Comparison of ENCODE assay signal across 8 cellular contexts in genomic region chr5:125412051-125412560, GRCh38.
DNase-seq lines count a peak whose midpoint lies in the region; ATAC-seq and TF ChIP-seq lines count a peak whose summit lies in the region.

No MANE protein-coding gene starts in this region.

- H3K36me3 ChIP-seq in SU-DHL-6 (ENCODE audit: low read length) (no peaks in the 10 kb centered on the region), smooth muscle cell (ENCODE audit: low read depth) (no peaks in the 10 kb centered on the region), Karpas-422 (ENCODE audit: insufficient read depth, low read length) (no peaks in the 10 kb centered on the region)

- H3K27ac ChIP-seq in SU-DHL-6 (ENCODE audit: low read depth, low read length), result peak overlapping the region; percentile 44
- peak overlapping the region; percentile 6 for H3K27ac ChIP-seq in right cardiac atrium (ENCODE audit: low read length)
- H3K27ac ChIP-seq in smooth muscle cell (ENCODE audit: low read depth), result peak overlapping the region; percentile 88
- no peak overlapping the region for H3K27ac ChIP-seq in Karpas-422 (ENCODE audit: low read length)

- H3F3A ChIP-seq in SU-DHL-6 (ENCODE audit: insufficient read depth) (no peaks in the 10 kb centered on the region), smooth muscle cell (ENCODE audit: low read depth) (peaks cover 15% of the 10 kb centered on the region)

- no peaks in the 10 kb centered on the region for H3K9me3 ChIP-seq in SU-DHL-6 (ENCODE audit: insufficient read depth, low read length)
- no peaks in the 10 kb centered on the region for H3K9me3 ChIP-seq in right cardiac atrium (ENCODE audit: control insufficient read depth, low read length)
- H3K9me3 ChIP-seq in smooth muscle cell (replicated peaks; ENCODE audit: low read depth), result no peaks in the 10 kb centered on the region
- H3K9me3 ChIP-seq in Karpas-422 (ENCODE audit: low read length), result no peaks in the 10 kb centered on the region

- DNase-seq in NCI-H748 (lab: John Stamatoyannopoulos, UW; ENCODE audit: unreplicated experiment) (peak; percentile 14), NCI-H748 treated with DMSO at 0.1 percent for 48 hours (lab: John Stamatoyannopoulos, UW) (no peak), right cardiac atrium (no peak), smooth muscle cell (lab: John Stamatoyannopoulos, UW; ENCODE audit: unreplicated experiment) (no peak), Karpas-422 (no peak)
- DNase-seq in stimulated activated CD4-positive, alpha-beta T cell treated with anti-CD3 and anti-CD28 coated beads, Interleukin-15, amount 100 ng/mL, for 24 hours, result no peak

- H3K79me2 ChIP-seq in SU-DHL-6 (ENCODE audit: insufficient read depth, low read length) (no peaks in the 10 kb centered on the region), smooth muscle cell (ENCODE audit: low read depth) (no peaks in the 10 kb centered on the region), Karpas-422 (ENCODE audit: low read length) (no peaks in the 10 kb centered on the region)

- H2AFZ ChIP-seq in SU-DHL-6 (ENCODE audit: low read depth, low read length, severe bottlenecking), result peak overlapping the region; percentile 62
- peak overlapping the region; percentile 60 for H2AFZ ChIP-seq in smooth muscle cell (ENCODE audit: low read depth)
- no peak overlapping the region for H2AFZ ChIP-seq in Karpas-422 (ENCODE audit: low read length)

- no peaks in the 10 kb centered on the region for H3K9me2 ChIP-seq in SU-DHL-6 (replicated peaks; ENCODE audit: insufficient read depth, low read length)
- H3K9me2 ChIP-seq in Karpas-422 (replicated peaks; ENCODE audit: insufficient read depth, low read length), result no peaks in the 10 kb centered on the region

- H3K4me3 ChIP-seq in SU-DHL-6 (ENCODE audit: insufficient read depth, low read length, poor library complexity, severe bottlenecking) (peak overlapping the region; percentile 35), right cardiac atrium (ENCODE audit: low read length) (peak overlapping the region; percentile 41), smooth muscle cell (peak overlapping the region; percentile 18), Karpas-422 (ENCODE audit: low read length) (no peak overlapping the region)

- H3K4me1 ChIP-seq in right cardiac atrium (ENCODE audit: control insufficient read depth, insufficient read depth, low read length), result no peaks in the 10 kb centered on the region
- H3K4me1 ChIP-seq in smooth muscle cell (ENCODE audit: low read depth), result peaks cover 66% of the 10 kb centered on the region
- no peaks in the 10 kb centered on the region for H3K4me1 ChIP-seq in Karpas-422 (ENCODE audit: low read length)

- ATAC-seq in HG03095 (IDR thresholded peaks at IDR 0.05; ENCODE audit: unreplicated experiment) (peak; percentile 60), right cardiac atrium (peak; percentile 9 to 18)

- peak overlapping the region; percentile 63 for H3K4me2 ChIP-seq in SU-DHL-6 (ENCODE audit: low read depth, low read length, poor library complexity, severe bottlenecking)
- H3K4me2 ChIP-seq in smooth muscle cell, result peak overlapping the region; percentile 72
- H3K4me2 ChIP-seq in Karpas-422 (ENCODE audit: low read depth, low read length, poor library complexity, severe bottlenecking), result no peak overlapping the region

- 20% methylated on average over 11 of the region's 11 CpGs for WGBS in right cardiac atrium
- 7% methylated on average over 11 of the region's 11 CpGs for WGBS in smooth muscle cell (ENCODE audit: low lambda C conversion rate)

- H3K9ac ChIP-seq in SU-DHL-6 (ENCODE audit: low read length) (peak overlapping the region; percentile 25), smooth muscle cell (ENCODE audit: low read depth) (peak overlapping the region; percentile 74), Karpas-422 (ENCODE audit: low read length) (no peak overlapping the region)

- no peaks in the 10 kb centered on the region for H4K20me1 ChIP-seq in SU-DHL-6 (ENCODE audit: low read depth, low read length)
- H4K20me1 ChIP-seq in smooth muscle cell (ENCODE audit: low read depth), result no peaks in the 10 kb centered on the region
- no peaks in the 10 kb centered on the region for H4K20me1 ChIP-seq in Karpas-422 (ENCODE audit: insufficient read depth, low read depth, low read length)

- TF ChIP-seq CTCF in SU-DHL-6 (IDR thresholded peaks at IDR 0.05; ENCODE audit: insufficient read depth, low read length, poor library complexity, severe bottlenecking) (no peak), smooth muscle cell (IDR thresholded peaks at IDR 0.05; ENCODE audit: borderline replicate concordance, insufficient read depth, poor library complexity, severe bottlenecking) (no peak)

- H3K27me3 ChIP-seq in SU-DHL-6 (ENCODE audit: low read length) (no peaks in the 10 kb centered on the region), right cardiac atrium (ENCODE audit: control insufficient read depth, insufficient read depth) (no peaks in the 10 kb centered on the region), smooth muscle cell (ENCODE audit: low read depth) (peaks cover 13% of the 10 kb centered on the region), Karpas-422 (ENCODE audit: low read length) (no peaks in the 10 kb centered on the region)

- intact Hi-C loops in right cardiac atrium (cut with DNase I), result no loop called here
